10 cellular contexts compared by ENCODE assay signal in genomic region chr5:116536279-116537161, GRCh38. TPM values are rescaled to one million over a fixed set of nuclear protein-coding genes. Genes with fewer than 3 reads are reported as not detected.
DNase-seq lines count a peak whose midpoint lies in the region; TF ChIP-seq lines count a peak whose summit lies in the region.
"Had no signal": no experiment of that assay in that cellular context is flagged by ENCODE, and none has a peak within 500 bp of the region (broad histone marks: within the 10 kb centered on the region; RNA-seq: fewer than 3 reads in every experiment).

No MANE protein-coding gene starts in this region.

- no peak overlapping the region for H2BK12ac ChIP-seq in trophoblast cell (ENCODE audit: low read length)

- peak overlapping the region; percentile 51 for H3K4me2 ChIP-seq in hepatocyte
- no peak overlapping the region for H3K4me2 ChIP-seq in trophoblast cell (ENCODE audit: low read length)

- H4K20me1 ChIP-seq in hepatocyte (ENCODE audit: insufficient read depth, poor library complexity, severe bottlenecking), result peaks cover 17% of the 10 kb centered on the region

- no peak overlapping the region for H2BK120ac ChIP-seq in trophoblast cell (ENCODE audit: insufficient read depth, low read length, poor library complexity)

- H4K91ac ChIP-seq in trophoblast cell (ENCODE audit: low read depth, low read length), result no peak overlapping the region

- DNase-seq in DMS53 (lab: John Stamatoyannopoulos, UW) (peak; percentile 62), SK-MEL-5 (ENCODE audit: low read depth, low spot score) (peak; percentile 90), hepatocyte (ENCODE audit: low spot score) (peak; percentile 42), trophoblast cell (peak in 1 of 2 donors; percentile 3), MG63 (no peak), NCI-H526 treated with DMSO at 0.1 percent for 48 hours (lab: John Stamatoyannopoulos, UW) (no peak), coronary artery (ENCODE audit: low spot score) (no peak)
- DNase-seq in effector CD8-positive, alpha-beta T cell (lab: John Stamatoyannopoulos, UW), result no peak
- DNase-seq: activated effector memory CD4-positive, alpha-beta T cell treated with anti-CD3 and anti-CD28 coated beads, Interleukin-2, amount 50 U/mL, for 16 hours had no signal

- no peak overlapping the region for H4K12ac ChIP-seq in trophoblast cell (ENCODE audit: low read depth, low read length)

- H3K23ac ChIP-seq in trophoblast cell (ENCODE audit: low read length), result no peak overlapping the region

- TF ChIP-seq CTCF in hepatocyte (IDR thresholded peaks at IDR 0.05; ENCODE audit: poor library complexity) (no peak), coronary artery (IDR thresholded peaks at IDR 0.05) (no peak)

- no peaks in the 10 kb centered on the region for H3K36me3 ChIP-seq in hepatocyte (replicated peaks; ENCODE audit: insufficient read depth, low read depth)
- peaks cover 2 to 4% of the 10 kb centered on the region in 2 experiments for H3K36me3 ChIP-seq in trophoblast cell (ENCODE audit: control insufficient read depth in 1 of 2, insufficient read depth in 2 of 2, low read length in 2 of 2)
- no peaks in the 10 kb centered on the region for H3K36me3 ChIP-seq in MG63

- no peak overlapping the region for H3K9ac ChIP-seq in trophoblast cell (ENCODE audit: low read length)

- H3K27me3 ChIP-seq in hepatocyte (no peaks in the 10 kb centered on the region), trophoblast cell (ENCODE audit: insufficient read depth, low read length) (no peaks in the 10 kb centered on the region), MG63 (no peaks in the 10 kb centered on the region; the same call in 1 of the 2 replicates)

- in situ Hi-C loops in SK-MEL-5 (cut with HindIII; ENCODE audit: low pct_unique_long_range_greater_than_20kb, low sequenced_read_pairs), result no loop called here

- H2AFZ ChIP-seq in hepatocyte (no peak overlapping the region), trophoblast cell (ENCODE audit: insufficient read depth, low read length, poor library complexity) (no peak overlapping the region)

- 76% methylated on average over 12 of the region's 12 CpGs for WGBS in hepatocyte (ENCODE audit: low lambda C conversion rate, missing lambda C conversion rate)
- WGBS in trophoblast cell (ENCODE audit: extremely low coverage, insufficient coverage, insufficient read length), result no CpG with 5 or more reads among the region's 12 CpGs

- no peak overlapping the region for H2BK5ac ChIP-seq in trophoblast cell (ENCODE audit: low read depth, low read length, poor library complexity)

- H3K79me1 ChIP-seq in trophoblast cell (ENCODE audit: low read length), result no peaks in the 10 kb centered on the region

- peak overlapping the region; percentile 31 for H3K27ac ChIP-seq in hepatocyte
- no peak overlapping the region for H3K27ac ChIP-seq in trophoblast cell (ENCODE audit: low read depth, low read length)
- no peak overlapping the region for H3K27ac ChIP-seq in coronary artery
- H3K27ac ChIP-seq: skin epidermis had no signal

- H3K4me3 ChIP-seq in hepatocyte, result no peak overlapping the region
- no peak overlapping the region for H3K4me3 ChIP-seq in trophoblast cell (ENCODE audit: low read depth, low read length)
- H3K4me3 ChIP-seq in MG63, result no peak overlapping the region
- no peak overlapping the region for H3K4me3 ChIP-seq in coronary artery
- H3K4me3 ChIP-seq: skin epidermis had no signal

- no peak overlapping the region for H4K8ac ChIP-seq in trophoblast cell (ENCODE audit: low read depth, low read length)

- no peak overlapping the region for H3K14ac ChIP-seq in trophoblast cell (ENCODE audit: low read length)

- no peak overlapping the region for H3K18ac ChIP-seq in trophoblast cell (ENCODE audit: low read length)

- H3K9me2 ChIP-seq in hepatocyte (replicated peaks; ENCODE audit: insufficient read depth), result no peaks in the 10 kb centered on the region

- H3K4me1 ChIP-seq in hepatocyte (ENCODE audit: insufficient read depth), result peaks cover 39% of the 10 kb centered on the region
- H3K4me1 ChIP-seq in trophoblast cell (ENCODE audit: control insufficient read depth in 1 of 2, insufficient read depth in 2 of 2, low read length in 2 of 2), result peaks cover 15 to 20% of the 10 kb centered on the region in 2 experiments

- no peak overlapping the region for H2AK5ac ChIP-seq in trophoblast cell (ENCODE audit: low read length)

- H3K9me3 ChIP-seq in hepatocyte (ENCODE audit: low read depth) (no peaks in the 10 kb centered on the region), trophoblast cell (ENCODE audit: insufficient read depth, low read depth, low read length) (no peaks in the 10 kb centered on the region), MG63 (no peaks in the 10 kb centered on the region)

- H3K79me2 ChIP-seq in hepatocyte, result peaks cover 90% of the 10 kb centered on the region
- H3K79me2 ChIP-seq in trophoblast cell (ENCODE audit: control insufficient read depth, insufficient read depth, low read length, poor library complexity), result peaks cover 24% of the 10 kb centered on the region

- H3K4ac ChIP-seq in trophoblast cell (ENCODE audit: low read depth, low read length), result peak overlapping the region; percentile 91

RNA-seq across cellular contexts. Expression of gene SEMA6A, which starts 38.1 kb away (rescaled TPM):
- 37.6 and 39.0 TPM in 2 replicates for total RNA-seq in SK-MEL-5 (2014; rRNA removed; shearing (Covaris generic))
- 46.6 and 52.1 TPM in 2 replicates for polyA plus RNA-seq in SK-MEL-5 (2015; cell fraction: cytosol; rRNA removed)
- polyA plus RNA-seq in SK-MEL-5 (2015; cell fraction: nucleus; rRNA removed), result 134 and 177 TPM in 2 replicates
- 50.0 and 68.6 TPM in 2 replicates for total RNA-seq in hepatocyte
- polyA plus RNA-seq in hepatocyte, result 35.8 and 38.2 TPM in 2 replicates
- 559 and 563 TPM in 2 replicates for polyA plus RNA-seq in trophoblast cell (2013)
- total RNA-seq in MG63 (2014; rRNA removed; shearing (Covaris generic); ENCODE audit: low replicate concordance), result not detected in 2 replicates

Comparison
In these comparisons a context has a peak if more than half of its experiments do, and no peak if none do; other contexts are left out.
1. DNase-seq: peak in DMS53 (single experiment), SK-MEL-5 (single experiment) and hepatocyte (single experiment); none in MG63 (single experiment), NCI-H526 treated with DMSO at 0.1 percent for 48 hours (single experiment), coronary artery (single experiment) and effector CD8-positive, alpha-beta T cell (single experiment).
2. RNA of gene SEMA6A, which starts 38.1 kb away (total RNA-seq): 50.0 to 68.6 TPM in hepatocyte and 37.6 to 39.0 TPM in SK-MEL-5; not detected in MG63; every median in the first group is over 10 times any median in the second.